ENCODE assay signal across 1 cellular context in genomic region chr5:181186022-181186421, GRCh38.
TF ChIP-seq lines count a peak whose summit lies in the region.

No MANE protein-coding gene starts in this region.

TF ChIP-seq in HepG2, 621 proteins besides CTCF, POLR2A, EP300 and RAD21:
- TF ChIP-seq ZFP36 (IDR thresholded peaks at IDR 0.05; ENCODE audit: borderline replicate concordance, low read depth, low read length, partially characterized antibody) (no peak), HMG20A (CRISPR knock-in tag; IDR thresholded peaks at IDR 0.05; ENCODE audit: borderline replicate concordance) (no peak), ERF (CRISPR knock-in tag; IDR thresholded peaks at IDR 0.05) (no peak), JUND (CRISPR knock-in tag; IDR thresholded peaks at IDR 0.05) (no peak), RBM22 (optimal IDR thresholded peaks at IDR 0.05; ENCODE audit: low read length) (no peak), ZNF652 (CRISPR knock-in tag; IDR thresholded peaks at IDR 0.05; ENCODE audit: borderline replicate concordance, low read depth) (no peak)
TF ChIP-seq in HepG2: peak in this region for 0.
